28 cellular contexts compared by ENCODE assay signal in genomic region chr19:28612275-28612769, GRCh38.
"Had no signal": no experiment of that assay in that cellular context is flagged by ENCODE, and none has a peak within 500 bp of the region (broad histone marks: within the 10 kb centered on the region; RNA-seq: fewer than 3 reads in every experiment).

No MANE protein-coding gene starts in this region.

- H3K27ac ChIP-seq: colonic mucosa, esophagus squamous epithelium, heart right ventricle, neutrophil, pancreas, testis, tibial artery had no signal

- H3K9me3 ChIP-seq: colonic mucosa, pancreas, testis had no signal

- H3K36me3 ChIP-seq: colonic mucosa, esophagus squamous epithelium, heart right ventricle, neutrophil, pancreas, tibial artery had no signal

- H3K4me1 ChIP-seq: colonic mucosa, esophagus squamous epithelium, heart right ventricle, pancreas, testis, tibial artery had no signal

- H3K36me3 Mint-ChIP-seq: mesothelial cell of epicardium; stimulated activated memory B cell treated with anti-CD40 and anti-IgM and Interleukin-4, amounts not matched to agents 10 μg/mL and 1 μg/mL and 100 μg/mL, for 72 hours; type B pancreatic cell had no signal

- H3K4me3 ChIP-seq: colonic mucosa, esophagus squamous epithelium, heart right ventricle, lung, mucosa of descending colon, pancreas, smooth muscle cell, testis, tibial artery had no signal

- DNase-seq: colonic mucosa; effector CD8-positive, alpha-beta T cell; esophagus squamous epithelium; foreskin melanocyte; glutamatergic neuron; heart right ventricle; hippocampal formation; mucosa of descending colon; naive B cell; pancreas; stimulated activated CD4-positive, alpha-beta T cell treated with anti-CD3 and anti-CD28 coated beads, Interleukin-12 subunit alpha, Interleukin-12 subunit beta, amount 100 ng/mL, for 4 hours; stimulated activated CD4-positive, alpha-beta T cell treated with anti-CD3 and anti-CD28 coated beads, Interleukin-2, amount 100 ng/mL, for 24 hours; stimulated activated CD4-positive, alpha-beta T cell treated with anti-CD3 and anti-CD28 coated beads, Interleukin-4, amount 100 ng/mL, for 4 hours; stimulated activated naive CD8-positive, alpha-beta T cell treated with anti-CD3 and anti-CD28 coated beads, Interleukin-15, Interleukin-2, amounts not matched to agents 100 U/mL and 50 U/mL, for 24 hours; substantia nigra; testis; tibial artery had no signal

- H3K27me3 Mint-ChIP-seq: dendritic cell treated with granulocyte-macrophage colony-stimulating factor and Interleukin-4, amounts not matched to agents 40 ng/mL and 50 ng/mL, for 4 days; memory B cell; naive B cell; natural killer cell treated with Interleukin-12 subunit alpha and Interleukin-12 subunit beta and Interleukin-15 and Interleukin-18, amount 100 ng/mL, for 72 hours; stimulated activated memory B cell treated with anti-CD40 and anti-IgM and Interleukin-4, amounts not matched to agents 10 μg/mL and 1 μg/mL and 100 μg/mL, for 72 hours; type B pancreatic cell had no signal

- H3K27ac Mint-ChIP-seq: dendritic cell treated with granulocyte-macrophage colony-stimulating factor and Interleukin-4, amounts not matched to agents 40 ng/mL and 50 ng/mL, for 4 days; memory B cell; mesothelial cell of epicardium; naive B cell; natural killer cell treated with Interleukin-12 subunit alpha and Interleukin-12 subunit beta and Interleukin-15 and Interleukin-18, amount 100 ng/mL, for 72 hours; stimulated activated memory B cell treated with anti-CD40 and anti-IgM and Interleukin-4, amounts not matched to agents 10 μg/mL and 1 μg/mL and 100 μg/mL, for 72 hours; type B pancreatic cell had no signal

- H3K4me3 Mint-ChIP-seq: dendritic cell treated with granulocyte-macrophage colony-stimulating factor and Interleukin-4, amounts not matched to agents 40 ng/mL and 50 ng/mL, for 4 days; memory B cell; mesothelial cell of epicardium; naive B cell; natural killer cell treated with Interleukin-12 subunit alpha and Interleukin-12 subunit beta and Interleukin-15 and Interleukin-18, amount 100 ng/mL, for 72 hours; neural crest cell; stimulated activated memory B cell treated with anti-CD40 and anti-IgM and Interleukin-4, amounts not matched to agents 10 μg/mL and 1 μg/mL and 100 μg/mL, for 72 hours; type B pancreatic cell had no signal

- ATAC-seq: heart right ventricle; mucosa of descending colon; natural killer cell treated with Interleukin-12 subunit alpha and Interleukin-12 subunit beta and Interleukin-15 and Interleukin-18, amount 100 ng/mL, for 72 hours; pancreas; sciatic nerve; stimulated activated memory B cell treated with anti-CD40 and anti-IgM and Interleukin-4, amounts not matched to agents 10 μg/mL and 1 μg/mL and 100 μg/mL, for 72 hours; stimulated activated naive CD8-positive, alpha-beta T cell treated with anti-CD3 and anti-CD28 coated beads, Interleukin-15, Interleukin-2, amounts not matched to agents 100 U/mL and 50 U/mL, for 24 hours had no signal

- H3K4me1 Mint-ChIP-seq: memory B cell; mesothelial cell of epicardium; naive B cell; neural crest cell; stimulated activated memory B cell treated with anti-CD40 and anti-IgM and Interleukin-4, amounts not matched to agents 10 μg/mL and 1 μg/mL and 100 μg/mL, for 72 hours had no signal

- H3K27me3 ChIP-seq: colonic mucosa, esophagus squamous epithelium, heart right ventricle, neutrophil, pancreas, testis, tibial artery had no signal
